In genomic region chr17:60148300-60148838, GRCh38 we compare ENCODE assay signal across 1 cellular context.
TF ChIP-seq lines count a peak whose summit lies in the region.

No MANE protein-coding gene starts in this region.

TF ChIP-seq in HepG2, 621 proteins besides CTCF, POLR2A, EP300 and RAD21:
- no peak for TF ChIP-seq HOXD1 (CRISPR knock-in tag; IDR thresholded peaks at IDR 0.05)
